Comparison of ENCODE assay signal across 22 cellular contexts in genomic region chr15:26352406-26352805, GRCh38.
"Had no signal": no experiment of that assay in that cellular context is flagged by ENCODE, and none has a peak within 500 bp of the region (broad histone marks: within the 10 kb centered on the region; RNA-seq: fewer than 3 reads in every experiment).

No MANE protein-coding gene starts in this region.

- H3K27ac ChIP-seq: hepatocyte, left ventricle myocardium inferior, pancreas, psoas muscle, right atrium auricular region, right lobe of liver, skin epidermis, suprapubic skin, thoracic aorta, tibial artery, upper lobe of right lung had no signal

- H3K9me3 ChIP-seq: pancreas, right atrium auricular region, right lobe of liver, thoracic aorta, upper lobe of right lung had no signal

- H2AFZ ChIP-seq: hepatocyte had no signal

- H3K27me3 ChIP-seq: hepatocyte, right atrium auricular region, right lobe of liver, suprapubic skin, tibial artery, upper lobe of right lung had no signal

- H3K36me3 ChIP-seq: left ventricle myocardium inferior, pancreas, right atrium auricular region, right lobe of liver, suprapubic skin, thoracic aorta, tibial artery, upper lobe of right lung had no signal

- H3K4me2 ChIP-seq: hepatocyte had no signal

- H3K4me3 ChIP-seq: hepatocyte, left ventricle myocardium inferior, lung, pancreas, psoas muscle, right atrium auricular region, right lobe of liver, skin epidermis, suprapubic skin, thoracic aorta, tibial artery, upper lobe of right lung had no signal

- H3K79me2 ChIP-seq: hepatocyte had no signal

- ATAC-seq: naive thymus-derived CD4-positive, alpha-beta T cell; natural killer cell treated with Interleukin-12 subunit alpha and Interleukin-12 subunit beta and Interleukin-15 and Interleukin-18, amount 100 ng/mL, for 72 hours; pancreas; psoas muscle; right lobe of liver; stimulated activated effector memory CD8-positive, alpha-beta T cell treated with anti-CD3 and anti-CD28 coated beads, Interleukin-12 subunit alpha, Interleukin-12 subunit beta, amount 100 ng/mL, for 72 hours; upper lobe of right lung had no signal

- DNase-seq: islet precursor cell; left ventricle myocardium inferior; naive thymus-derived CD4-positive, alpha-beta T cell; pancreas; psoas muscle; right lobe of liver; stimulated activated CD4-positive, alpha-beta T cell treated with anti-CD3 and anti-CD28 coated beads, Interleukin-12 subunit alpha, Interleukin-12 subunit beta, amount 100 ng/mL, for 4 hours; stimulated activated CD4-positive, alpha-beta T cell treated with anti-CD3 and anti-CD28 coated beads, Interleukin-15, amount 100 ng/mL, for 24 hours; stimulated activated CD4-positive, alpha-beta T cell treated with anti-CD3 and anti-CD28 coated beads, Interleukin-2, amount 100 ng/mL, for 24 hours; stimulated activated CD4-positive, alpha-beta T cell treated with anti-CD3 and anti-CD28 coated beads, Interleukin-4, amount 100 ng/mL, for 24 hours; stimulated activated naive CD4-positive, alpha-beta T cell; tibial artery; trophoblast cell; upper lobe of right lung had no signal
